ENCODE assay signal across 9 cellular contexts in genomic region chr1:15408890-15409399, GRCh38. TPM values are rescaled to one million over a fixed set of nuclear protein-coding genes. Genes with fewer than 3 reads are reported as not detected.
A peak's percentile ranks its signal among the peaks of the same experiment; 100 is the strongest.
DNase-seq lines count a peak whose midpoint lies in the region; ATAC-seq lines count a peak whose summit lies in the region.
"Had no signal": no experiment of that assay in that cellular context is flagged by ENCODE, and none has a peak within 500 bp of the region (broad histone marks: within the 10 kb centered on the region; RNA-seq: fewer than 3 reads in every experiment).

No MANE protein-coding gene starts in this region.

- no peaks in the 10 kb centered on the region for H3K9me3 Mint-ChIP-seq in activated T-helper 1 cell treated with anti-CD3 and anti-CD28 coated beads, Interleukin-12 subunit alpha, Interleukin-12 subunit beta, Interleukin-2, Interleukin-4 antibody, amounts not matched to agents 30 ng/mL and 10 ng/mL and 1 ng/mL, durations not matched to agents 14 hours and 24 hours and 36 hours
- no peaks in the 10 kb centered on the region for H3K9me3 Mint-ChIP-seq in stimulated activated memory B cell treated with anti-CD40 and anti-IgM and Interleukin-4, amounts not matched to agents 10 μg/mL and 1 μg/mL and 100 μg/mL, for 72 hours

- DNase-seq in NCI-H748 (lab: John Stamatoyannopoulos, UW; ENCODE audit: unreplicated experiment) (peak; percentile 44), NCI-H748 treated with DMSO at 0.1 percent for 48 hours (lab: John Stamatoyannopoulos, UW) (no peak), MV-4-11 (lab: John Stamatoyannopoulos, UW) (no peak), NCI-H446 treated with DMSO at 0.1 percent for 48 hours (lab: John Stamatoyannopoulos, UW) (no peak), Ammon's horn (ENCODE audit: low spot score) (no peak)
- no peak for DNase-seq in activated T-helper 1 cell treated with anti-CD3 and anti-CD28 coated beads, Interleukin-12 subunit alpha, Interleukin-12 subunit beta, Interleukin-2, Interleukin-4 antibody, amounts not matched to agents 30 ng/mL and 10 ng/mL and 1 ng/mL, durations not matched to agents 14 hours and 24 hours and 36 hours (ENCODE audit: low spot score)

- H3K9me3 ChIP-seq in iPS-15b (ENCODE audit: control insufficient read depth, insufficient read depth, low read length), result no peaks in the 10 kb centered on the region

- peak overlapping the region; percentile 96 for H3K4me3 Mint-ChIP-seq in activated T-helper 1 cell treated with anti-CD3 and anti-CD28 coated beads, Interleukin-12 subunit alpha, Interleukin-12 subunit beta, Interleukin-2, Interleukin-4 antibody, amounts not matched to agents 30 ng/mL and 10 ng/mL and 1 ng/mL, durations not matched to agents 14 hours and 24 hours and 36 hours
- peak overlapping the region; percentile 95 for H3K4me3 Mint-ChIP-seq in stimulated activated memory B cell treated with anti-CD40 and anti-IgM and Interleukin-4, amounts not matched to agents 10 μg/mL and 1 μg/mL and 100 μg/mL, for 72 hours

- H3K27me3 Mint-ChIP-seq in activated T-helper 1 cell treated with anti-CD3 and anti-CD28 coated beads, Interleukin-12 subunit alpha, Interleukin-12 subunit beta, Interleukin-2, Interleukin-4 antibody, amounts not matched to agents 30 ng/mL and 10 ng/mL and 1 ng/mL, durations not matched to agents 14 hours and 24 hours and 36 hours (ENCODE audit: insufficient read depth), result peaks cover 31% of the 10 kb centered on the region
- H3K27me3 Mint-ChIP-seq in stimulated activated memory B cell treated with anti-CD40 and anti-IgM and Interleukin-4, amounts not matched to agents 10 μg/mL and 1 μg/mL and 100 μg/mL, for 72 hours, result no peaks in the 10 kb centered on the region

- peak overlapping the region; percentile 94 for H3K27ac Mint-ChIP-seq in activated T-helper 1 cell treated with anti-CD3 and anti-CD28 coated beads, Interleukin-12 subunit alpha, Interleukin-12 subunit beta, Interleukin-2, Interleukin-4 antibody, amounts not matched to agents 30 ng/mL and 10 ng/mL and 1 ng/mL, durations not matched to agents 14 hours and 24 hours and 36 hours
- peak overlapping the region; percentile 88 for H3K27ac Mint-ChIP-seq in stimulated activated memory B cell treated with anti-CD40 and anti-IgM and Interleukin-4, amounts not matched to agents 10 μg/mL and 1 μg/mL and 100 μg/mL, for 72 hours

- H3K9ac ChIP-seq in iPS-15b (ENCODE audit: low read depth, low read length), result no peak overlapping the region

- H3K4me1 ChIP-seq in iPS-15b (ENCODE audit: control insufficient read depth, insufficient read depth, low read length), result peaks cover 3% of the 10 kb centered on the region

- H3K4me3 ChIP-seq in iPS-15b (ENCODE audit: low read depth, low read length), result peak overlapping the region; percentile 58

- intact Hi-C loops in activated T-helper 1 cell treated with anti-CD3 and anti-CD28 coated beads, Interleukin-12 subunit alpha, Interleukin-12 subunit beta, Interleukin-2, Interleukin-4 antibody, amounts not matched to agents 30 ng/mL and 10 ng/mL and 1 ng/mL, durations not matched to agents 14 hours and 24 hours and 36 hours (cut with micrococcal nuclease), result loop anchor here (1.0 to 2.0 kb wide), 4 partner anchors 8 to 115 kb away; partner anchors contain the start of gene CASP9

- no peaks in the 10 kb centered on the region for H3K36me3 ChIP-seq in iPS-15b (ENCODE audit: control insufficient read depth, insufficient read depth, low read length)

- peaks cover 41% of the 10 kb centered on the region for H3K4me1 Mint-ChIP-seq in activated T-helper 1 cell treated with anti-CD3 and anti-CD28 coated beads, Interleukin-12 subunit alpha, Interleukin-12 subunit beta, Interleukin-2, Interleukin-4 antibody, amounts not matched to agents 30 ng/mL and 10 ng/mL and 1 ng/mL, durations not matched to agents 14 hours and 24 hours and 36 hours (ENCODE audit: low read depth)
- peaks cover 42% of the 10 kb centered on the region for H3K4me1 Mint-ChIP-seq in stimulated activated memory B cell treated with anti-CD40 and anti-IgM and Interleukin-4, amounts not matched to agents 10 μg/mL and 1 μg/mL and 100 μg/mL, for 72 hours

- no peak for ATAC-seq in stimulated activated memory B cell treated with anti-CD40 and anti-IgM and Interleukin-4, amounts not matched to agents 10 μg/mL and 1 μg/mL and 100 μg/mL, for 72 hours

- peaks cover 17% of the 10 kb centered on the region for H3K27me3 ChIP-seq in iPS-15b (ENCODE audit: control insufficient read depth, insufficient read depth, low read length)

- peaks cover 14% of the 10 kb centered on the region for H3K36me3 Mint-ChIP-seq in activated T-helper 1 cell treated with anti-CD3 and anti-CD28 coated beads, Interleukin-12 subunit alpha, Interleukin-12 subunit beta, Interleukin-2, Interleukin-4 antibody, amounts not matched to agents 30 ng/mL and 10 ng/mL and 1 ng/mL, durations not matched to agents 14 hours and 24 hours and 36 hours (ENCODE audit: low read depth)
- peaks cover 8% of the 10 kb centered on the region for H3K36me3 Mint-ChIP-seq in stimulated activated memory B cell treated with anti-CD40 and anti-IgM and Interleukin-4, amounts not matched to agents 10 μg/mL and 1 μg/mL and 100 μg/mL, for 72 hours

RNA-seq across cellular contexts. Expression of gene EFHD2, which starts 0.7 kb away (rescaled TPM):
- 100 and 101 TPM in 2 replicates for total RNA-seq in activated T-helper 1 cell treated with anti-CD3 and anti-CD28 coated beads, Interleukin-12 subunit alpha, Interleukin-12 subunit beta, Interleukin-2, Interleukin-4 antibody, amounts not matched to agents 30 ng/mL and 10 ng/mL and 1 ng/mL, durations not matched to agents 14 hours and 24 hours and 36 hours

RNA-seq across cellular contexts. Expression of gene CTRC, which starts 29.3 kb away (rescaled TPM):
- total RNA-seq in activated T-helper 1 cell treated with anti-CD3 and anti-CD28 coated beads, Interleukin-12 subunit alpha, Interleukin-12 subunit beta, Interleukin-2, Interleukin-4 antibody, amounts not matched to agents 30 ng/mL and 10 ng/mL and 1 ng/mL, durations not matched to agents 14 hours and 24 hours and 36 hours, result 0.29 and 0.57 TPM in 2 replicates
- total RNA-seq: LHCN-M2 had no signal

RNA-seq across cellular contexts. Expression of gene CELA2A, which starts 47.6 kb away (rescaled TPM):
- not detected in 2 replicates for total RNA-seq in activated T-helper 1 cell treated with anti-CD3 and anti-CD28 coated beads, Interleukin-12 subunit alpha, Interleukin-12 subunit beta, Interleukin-2, Interleukin-4 antibody, amounts not matched to agents 30 ng/mL and 10 ng/mL and 1 ng/mL, durations not matched to agents 14 hours and 24 hours and 36 hours
- total RNA-seq: LHCN-M2 had no signal
